ENCODE assay signal across 27 cellular contexts in genomic region chr19:47402504-47402903, GRCh38. TPM values are rescaled to one million over a fixed set of nuclear protein-coding genes. Genes with fewer than 3 reads are reported as not detected.
"Had no signal": no experiment of that assay in that cellular context is flagged by ENCODE, and none has a peak within 500 bp of the region (broad histone marks: within the 10 kb centered on the region; RNA-seq: fewer than 3 reads in every experiment).

No MANE protein-coding gene starts in this region.

- H3K4me3 ChIP-seq: ascending aorta, breast epithelium, coronary artery, dorsolateral prefrontal cortex, esophagus muscularis mucosa, gastroesophageal sphincter, heart right ventricle had no signal

- DNase-seq: activated CD4-positive, alpha-beta memory T cell treated with anti-CD3 and anti-CD28 coated beads, Interleukin-2, amount 10 ng/mL, durations not matched to agents 7 days and 5 days; activated CD4-positive, alpha-beta T cell treated with anti-CD3 and anti-CD28 coated beads for 1 hour; activated CD4-positive, alpha-beta T cell treated with anti-CD3 and anti-CD28 coated beads for 4 hours; activated CD4-positive, alpha-beta T cell treated with anti-CD3 and anti-CD28 coated beads, Interleukin-2, amount 10 ng/mL, durations not matched to agents 7 days and 5 days; activated CD4-positive, alpha-beta T cell treated with anti-CD3 and anti-CD28 coated beads, Interleukin-2, amount 50 U/mL, for 4 hours; activated CD8-positive, alpha-beta memory T cell treated with anti-CD3 and anti-CD28 coated beads, Interleukin-2, amount 50 U/mL, for 48 hours; activated gamma-delta T cell; activated naive CD4-positive, alpha-beta T cell; activated naive CD4-positive, alpha-beta T cell treated with anti-CD3 and anti-CD28 coated beads, Interleukin-2, amount 10 ng/mL, durations not matched to agents 7 days and 5 days; activated naive CD8-positive, alpha-beta T cell treated with anti-CD3 and anti-CD28 coated beads, Interleukin-2, amount 10 ng/mL, durations not matched to agents 7 days and 5 days; activated T-cell treated with anti-CD3 and anti-CD28 coated beads for 4 hours; activated T-cell treated with anti-CD3 and anti-CD28 coated beads, Interleukin-2, amount 50 U/mL, for 24 hours; activated T-cell treated with anti-CD3 and anti-CD28 coated beads, Interleukin-2, amount 50 U/mL, for 72 hours; dorsolateral prefrontal cortex; effector memory CD4-positive, alpha-beta T cell; erythroblast; foreskin keratinocyte; heart right ventricle; T-helper 1 cell; T-helper 17 cell; T1000 had no signal

- H3K27ac ChIP-seq: ascending aorta, breast epithelium, coronary artery, dorsolateral prefrontal cortex, esophagus muscularis mucosa, foreskin keratinocyte, gastroesophageal sphincter, heart right ventricle, VCaP had no signal

- H3K36me3 ChIP-seq: ascending aorta, breast epithelium, heart right ventricle had no signal

- H3K27me3 ChIP-seq: breast epithelium had no signal

- H3K9me3 ChIP-seq: ascending aorta, breast epithelium, esophagus muscularis mucosa, gastroesophageal sphincter, heart right ventricle had no signal

- H3K4me1 ChIP-seq: ascending aorta, breast epithelium, esophagus muscularis mucosa, foreskin keratinocyte, gastroesophageal sphincter, heart right ventricle had no signal

RNA-seq across cellular contexts. Expression of gene MEIS3, which starts 16.8 kb away (rescaled TPM):
- total RNA-seq: activated CD4-positive, alpha-beta T cell treated with anti-CD3 and anti-CD28 coated beads, Interleukin-2, amount 10 ng/mL, durations not matched to agents 7 days and 5 days had no signal
